1 cellular context compared by ENCODE assay signal in genomic region chr12:115257791-115258190, GRCh38.
TF ChIP-seq lines count a peak whose summit lies in the region.

No MANE protein-coding gene starts in this region.

TF ChIP-seq in SK-N-SH treated with all-trans-retinoic acid at 6 μM for 48 hours, 23 proteins besides CTCF, POLR2A, EP300 and RAD21 (continued from another document):
- TF ChIP-seq CREB5 (CRISPR knock-in tag; IDR thresholded peaks at IDR 0.05; ENCODE audit: low read depth) (no peak), ZC3H10 (CRISPR knock-in tag; IDR thresholded peaks at IDR 0.05) (no peak), CSRNP3 (CRISPR knock-in tag; IDR thresholded peaks at IDR 0.05) (no peak), ESRRG (CRISPR knock-in tag; IDR thresholded peaks at IDR 0.05) (no peak)
